Comparison of ENCODE assay signal across 6 cellular contexts in the genomic region with DNA sequence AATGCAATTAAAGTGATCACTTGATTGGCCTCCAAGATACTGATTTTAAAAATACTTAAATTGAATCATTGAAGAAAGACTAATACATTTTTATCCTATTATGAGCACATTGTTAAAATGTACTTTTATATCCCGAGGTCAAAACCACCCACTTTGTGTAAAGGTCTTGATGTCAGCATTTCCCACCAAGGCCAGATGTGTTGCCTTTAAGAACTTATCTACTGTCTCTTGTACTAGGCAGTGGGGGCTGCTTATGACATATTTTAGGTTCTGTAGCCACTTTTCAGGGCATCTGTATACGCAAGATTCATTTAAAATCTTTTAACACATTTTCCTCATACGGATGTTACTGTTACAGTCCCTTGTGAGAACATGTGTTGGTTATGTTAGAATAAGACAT.
"Had no signal": no experiment of that assay in that cellular context is flagged by ENCODE, and none has a peak within 500 bp of the region (broad histone marks: within the 10 kb centered on the region; RNA-seq: fewer than 3 reads in every experiment).

No MANE protein-coding gene starts in this region.

- DNase-seq: GM23248, GOT3, H7, HFFc6, KBM-7 had no signal

- H3K36me3 Mint-ChIP-seq: IgD-negative memory B cell had no signal

- H3K4me3 Mint-ChIP-seq: HFFc6, IgD-negative memory B cell had no signal

- H3K4me1 Mint-ChIP-seq: IgD-negative memory B cell had no signal

- H3K27ac Mint-ChIP-seq: HFFc6, IgD-negative memory B cell had no signal
